8 cellular contexts compared by ENCODE assay signal in the genomic region with DNA sequence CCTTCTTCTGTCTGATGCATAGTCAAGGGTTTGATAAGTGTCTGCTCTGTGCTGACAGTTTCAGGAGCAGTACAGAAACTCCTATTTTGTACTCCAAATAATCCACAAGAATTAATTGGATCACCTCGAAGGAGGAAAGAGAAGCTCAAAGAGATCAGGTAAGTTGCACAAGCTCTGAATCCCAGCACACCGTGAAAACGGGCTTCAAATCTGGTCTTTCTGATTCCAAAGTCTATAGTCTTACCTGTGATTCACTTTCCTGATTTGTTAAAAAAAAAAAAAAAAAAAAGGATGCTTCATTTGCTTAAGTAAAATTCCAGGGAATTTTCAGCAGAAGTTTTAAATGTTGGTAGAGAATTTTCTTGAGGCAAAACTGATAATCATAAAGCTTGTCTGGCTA.
"Had no signal": no experiment of that assay in that cellular context is flagged by ENCODE, and none has a peak within 500 bp of the region (broad histone marks: within the 10 kb centered on the region; RNA-seq: fewer than 3 reads in every experiment).

No MANE protein-coding gene starts in this region.

- H3K4me3 ChIP-seq: GM12878 had no signal

- ATAC-seq: GM12878 had no signal

- DNase-seq: GDM1, GF-D8 had no signal

- FAIRE-seq: G401.6, GM12878, GM12891, GM12892, GM18507, GM19239 had no signal
